8 cellular contexts compared by ENCODE assay signal in the genomic region with DNA sequence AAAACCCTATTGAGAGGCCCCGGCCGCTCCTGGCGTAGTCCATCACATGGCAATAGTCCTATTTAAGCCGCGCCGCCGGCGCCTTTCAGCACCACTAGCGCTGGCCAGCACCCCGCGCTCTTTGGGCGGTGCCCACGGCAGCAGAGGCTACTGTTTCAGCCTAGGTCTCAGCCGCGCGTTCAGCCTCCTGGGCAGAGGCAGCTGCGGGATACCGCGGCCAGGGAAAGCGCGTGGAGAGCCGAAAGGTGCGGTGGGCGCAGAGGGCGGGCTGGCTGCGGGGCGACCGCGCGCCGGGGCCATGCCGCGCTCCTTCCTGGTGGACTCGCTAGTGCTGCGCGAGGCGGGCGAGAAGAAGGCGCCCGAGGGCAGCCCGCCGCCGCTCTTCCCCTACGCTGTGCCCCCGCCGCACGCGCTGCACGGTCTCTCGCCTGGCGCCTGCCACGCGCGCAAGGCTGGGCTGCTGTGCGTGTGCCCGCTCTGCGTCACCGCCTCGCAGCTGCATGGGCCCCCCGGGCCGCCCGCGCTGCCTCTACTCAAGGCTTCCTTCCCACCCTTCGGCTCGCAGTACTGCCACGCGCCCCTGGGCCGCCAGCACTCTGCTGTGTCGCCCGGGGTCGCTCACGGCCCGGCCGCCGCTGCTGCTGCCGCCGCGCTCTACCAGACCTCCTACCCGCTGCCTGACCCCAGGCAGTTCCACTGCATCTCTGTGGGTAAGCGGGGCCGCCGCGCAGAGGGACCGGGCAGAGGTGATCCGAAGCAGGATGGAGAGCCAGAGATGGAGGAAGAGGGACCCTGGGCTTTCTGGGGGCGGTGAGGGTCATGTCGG.
DNase-seq lines count a peak whose midpoint lies in the region; ATAC-seq lines count a peak whose summit lies in the region.

A gene (plus strand): TSS at position 91 of the 826 bp plus-strand sequence. CDS start 208 bp downstream, at position 299.

- H3K9me3 ChIP-seq in effector memory CD4-positive, alpha-beta T cell (ENCODE audit: control insufficient read depth, low read length), result no peaks in the 10 kb centered on the region

- ATAC-seq in HG03108 (IDR thresholded peaks at IDR 0.05; ENCODE audit: unreplicated experiment), result no peak

- peaks cover 80% of the 10 kb centered on the region for H3K27me3 ChIP-seq in effector memory CD4-positive, alpha-beta T cell (replicated peaks; ENCODE audit: control insufficient read depth, insufficient read depth, low read length, poor library complexity, severe bottlenecking)

- peaks cover 38% of the 10 kb centered on the region for H3K4me1 ChIP-seq in effector memory CD4-positive, alpha-beta T cell (ENCODE audit: control insufficient read depth, insufficient read depth, low read length, poor library complexity, severe bottlenecking)

- DNase-seq in activated T-cell treated with anti-CD3 and anti-CD28 coated beads for 1 hour (ENCODE audit: low read depth) (peak; percentile 29), activated T-cell treated with anti-CD3 and anti-CD28 coated beads for 4 hours (no peak), UCSD-AML1 (lab: John Stamatoyannopoulos, UW; ENCODE audit: unreplicated experiment) (peak; percentile 32), medulla oblongata (ENCODE audit: extremely low spot score) (peak; percentile 43), SKM-1 (lab: John Stamatoyannopoulos, UW; ENCODE audit: unreplicated experiment) (no peak)
- peak in 1 of 3 donors; percentile 6 for DNase-seq in effector memory CD4-positive, alpha-beta T cell
- peak; percentile 23 to 43 (median 32) for DNase-seq in stimulated activated CD4-positive, alpha-beta T cell treated with anti-CD3 and anti-CD28 coated beads, TNF-alpha, amount 100 ng/mL, for 48 hours (ENCODE audit: low read depth in 3 of 3)

- no peaks in the 10 kb centered on the region for H3K36me3 ChIP-seq in effector memory CD4-positive, alpha-beta T cell (ENCODE audit: control insufficient read depth, insufficient read depth, low read length)

- H3K4me3 ChIP-seq in effector memory CD4-positive, alpha-beta T cell (ENCODE audit: insufficient read depth, low read depth, low read length, poor library complexity, severe bottlenecking), result peak within 1 kb of the TSS; percentile 61

- no peak within 1 kb of the TSS for H3K27ac ChIP-seq in effector memory CD4-positive, alpha-beta T cell (ENCODE audit: insufficient read depth, low read length, poor library complexity, severe bottlenecking)

Comparison
In these comparisons a context has a peak if more than half of its experiments do, and no peak if none do; other contexts are left out.
1. DNase-seq: peak in activated T-cell treated with anti-CD3 and anti-CD28 coated beads for 1 hour (single experiment), UCSD-AML1 (single experiment), medulla oblongata (single experiment) and stimulated activated CD4-positive, alpha-beta T cell treated with anti-CD3 and anti-CD28 coated beads, TNF-alpha, amount 100 ng/mL, for 48 hours (3 of 3); none in activated T-cell treated with anti-CD3 and anti-CD28 coated beads for 4 hours (single experiment) and SKM-1 (single experiment).